In genomic region chr16:57522960-57523359, GRCh38 we compare ENCODE assay signal across 1 cellular context.
A peak's percentile ranks its signal among the peaks of the same experiment; 100 is the strongest.
TF ChIP-seq lines count a peak whose summit lies in the region.

No MANE protein-coding gene starts in this region.

TF ChIP-seq in GM12878, 131 proteins besides CTCF, POLR2A, EP300 and RAD21:
- TF ChIP-seq FOXK2 (IDR thresholded peaks at IDR 0.05) (no peak), ZSCAN29 (IDR thresholded peaks at IDR 0.05) (no peak), ZNF384 (IDR thresholded peaks at IDR 0.05; ENCODE audit: borderline replicate concordance, low read depth, low read length) (peak; percentile 85), FOXM1 (IDR thresholded peaks at IDR 0.05; ENCODE audit: low read depth, low read length) (no peak), TCF3 (IDR thresholded peaks at IDR 0.05; ENCODE audit: borderline replicate concordance, insufficient read depth, low read depth, low read length) (no peak), WRNIP1 (IDR thresholded peaks at IDR 0.05; ENCODE audit: borderline replicate concordance, low read depth, low read length) (no peak), CHD4 (IDR thresholded peaks at IDR 0.05) (no peak), SMARCA5 (IDR thresholded peaks at IDR 0.05) (0 out of 2 replicates have a peak, but pooled peaks have one; percentile 21), SUZ12 (IDR thresholded peaks at IDR 0.05; ENCODE audit: unreplicated experiment) (no peak), CREB1 (IDR thresholded peaks at IDR 0.05; ENCODE audit: low read depth) (no peak), ZNF217 (IDR thresholded peaks at IDR 0.05) (no peak), NKRF (conservative IDR thresholded peaks at IDR 0.05) (no peak), TAF1 (IDR thresholded peaks at IDR 0.05; ENCODE audit: borderline replicate concordance, low read depth, low read length) (0 out of 2 replicates have a peak, but pooled peaks have one; percentile 2), PML (IDR thresholded peaks at IDR 0.05; ENCODE audit: low read length) (no peak), NBN (IDR thresholded peaks at IDR 0.05) (no peak), PAX8 (IDR thresholded peaks at IDR 0.05) (no peak), PAX5 (IDR thresholded peaks at IDR 0.05; ENCODE audit: borderline replicate concordance, low read depth, low read length) (peak; percentile 73; the same call in 1 of the 2 replicates), USF1 (IDR thresholded peaks at IDR 0.05; ENCODE audit: borderline replicate concordance, extremely low read length, insufficient read depth, low read depth, low read length) (no peak), SPI1 (IDR thresholded peaks at IDR 0.05; ENCODE audit: borderline replicate concordance, insufficient read depth, low read depth, low read length) (peak; percentile 48), IKZF1 (conservative IDR thresholded peaks at IDR 0.05) (no peak)
- TF ChIP-seq, protein P1, sequence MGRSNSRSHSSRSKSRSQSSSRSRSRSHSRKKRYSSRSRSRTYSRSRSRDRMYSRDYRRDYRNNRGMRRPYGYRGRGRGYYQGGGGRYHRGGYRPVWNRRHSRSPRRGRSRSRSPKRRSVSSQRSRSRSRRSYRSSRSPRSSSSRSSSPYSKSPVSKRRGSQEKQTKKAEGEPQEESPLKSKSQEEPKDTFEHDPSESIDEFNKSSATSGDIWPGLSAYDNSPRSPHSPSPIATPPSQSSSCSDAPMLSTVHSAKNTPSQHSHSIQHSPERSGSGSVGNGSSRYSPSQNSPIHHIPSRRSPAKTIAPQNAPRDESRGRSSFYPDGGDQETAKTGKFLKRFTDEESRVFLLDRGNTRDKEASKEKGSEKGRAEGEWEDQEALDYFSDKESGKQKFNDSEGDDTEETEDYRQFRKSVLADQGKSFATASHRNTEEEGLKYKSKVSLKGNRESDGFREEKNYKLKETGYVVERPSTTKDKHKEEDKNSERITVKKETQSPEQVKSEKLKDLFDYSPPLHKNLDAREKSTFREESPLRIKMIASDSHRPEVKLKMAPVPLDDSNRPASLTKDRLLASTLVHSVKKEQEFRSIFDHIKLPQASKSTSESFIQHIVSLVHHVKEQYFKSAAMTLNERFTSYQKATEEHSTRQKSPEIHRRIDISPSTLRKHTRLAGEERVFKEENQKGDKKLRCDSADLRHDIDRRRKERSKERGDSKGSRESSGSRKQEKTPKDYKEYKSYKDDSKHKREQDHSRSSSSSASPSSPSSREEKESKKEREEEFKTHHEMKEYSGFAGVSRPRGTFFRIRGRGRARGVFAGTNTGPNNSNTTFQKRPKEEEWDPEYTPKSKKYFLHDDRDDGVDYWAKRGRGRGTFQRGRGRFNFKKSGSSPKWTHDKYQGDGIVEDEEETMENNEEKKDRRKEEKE (IDR thresholded peaks at IDR 0.05), result no peak
- TF ChIP-seq, protein P2, sequence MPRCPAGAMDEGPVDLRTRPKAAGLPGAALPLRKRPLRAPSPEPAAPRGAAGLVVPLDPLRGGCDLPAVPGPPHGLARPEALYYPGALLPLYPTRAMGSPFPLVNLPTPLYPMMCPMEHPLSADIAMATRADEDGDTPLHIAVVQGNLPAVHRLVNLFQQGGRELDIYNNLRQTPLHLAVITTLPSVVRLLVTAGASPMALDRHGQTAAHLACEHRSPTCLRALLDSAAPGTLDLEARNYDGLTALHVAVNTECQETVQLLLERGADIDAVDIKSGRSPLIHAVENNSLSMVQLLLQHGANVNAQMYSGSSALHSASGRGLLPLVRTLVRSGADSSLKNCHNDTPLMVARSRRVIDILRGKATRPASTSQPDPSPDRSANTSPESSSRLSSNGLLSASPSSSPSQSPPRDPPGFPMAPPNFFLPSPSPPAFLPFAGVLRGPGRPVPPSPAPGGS (IDR thresholded peaks at IDR 0.05; ENCODE audit: borderline replicate concordance, insufficient read depth, low read depth, low read length, poor library complexity, severe bottlenecking), result no peak
